In genomic region chr2:109379507-109379906, GRCh38 we compare ENCODE assay signal across 20 cellular contexts.
DNase-seq lines count a peak whose midpoint lies in the region; ATAC-seq and TF ChIP-seq lines count a peak whose summit lies in the region.
"Had no signal": no experiment of that assay in that cellular context is flagged by ENCODE, and none has a peak within 500 bp of the region (broad histone marks: within the 10 kb centered on the region; RNA-seq: fewer than 3 reads in every experiment).

No MANE protein-coding gene starts in this region.

- 75 to 86% (median 81%) methylated on average over 7 of the region's 7 CpGs for WGBS in stomach, 5 donors

- no peak overlapping the region for H3K27ac Mint-ChIP-seq in MCF 10A (ENCODE audit: low read depth, unreplicated experiment)
- H3K27ac Mint-ChIP-seq: GM23338, IgD-negative memory B cell had no signal

- no TSS peak for BruUV-seq in MCF 10A (replicated peaks; lab: Mats Ljungman, UMichigan)

- H3K9me3 Mint-ChIP-seq in MCF 10A (ENCODE audit: unreplicated experiment), result no peaks in the 10 kb centered on the region
- H3K9me3 Mint-ChIP-seq: GM23338, IgD-negative memory B cell had no signal

- no peak overlapping the region for H3K27ac ChIP-seq in stomach
- H3K27ac ChIP-seq in effector memory CD4-positive, alpha-beta T cell (ENCODE audit: insufficient read depth, low read length, poor library complexity, severe bottlenecking), result no peak overlapping the region
- H3K27ac ChIP-seq: 22Rv1, BLaER1, RWPE1, SJSA1 had no signal

- peak; percentile 11 for DNase-seq in activated CD4-positive, CD25-positive, alpha-beta regulatory T cell treated with anti-CD3 and anti-CD28 coated beads, Interleukin-2, amount 50 U/mL, for 72 hours
- DNase-seq in activated CD4-positive, CD25-positive, alpha-beta regulatory T cell (lab: John Stamatoyannopoulos, UW), result no peak
- DNase-seq in activated CD8-positive, alpha-beta memory T cell treated with anti-CD3 and anti-CD28 coated beads, Interleukin-2, amount 50 U/mL, for 48 hours, result peak; percentile 36
- DNase-seq in islet precursor cell (peak; percentile 40), stomach (peak; percentile 7), MCF 10A (ENCODE audit: unreplicated experiment) (no peak)
- DNase-seq in effector memory CD4-positive, alpha-beta T cell, result no peak
- DNase-seq: DMS 273 treated with DMSO at 0.1 percent for 48 hours; NCI-H1417; NCI-H2029; NCI-H526; NK-92 treated with Interleukin-12 subunit alpha and Interleukin-12 subunit beta, amount 100 ng/mL, for 24 hours; OCI-M1 had no signal

- CTCF ChIA-PET in MCF 10A (lab: Yijun Ruan, JAX), result no interaction called here

- H3K4me1 Mint-ChIP-seq in MCF 10A (ENCODE audit: insufficient read depth, unreplicated experiment), result peaks cover 15% of the 10 kb centered on the region
- H3K4me1 Mint-ChIP-seq: IgD-negative memory B cell had no signal

- POLR2A ChIA-PET in MCF 10A (lab: Yijun Ruan, JAX), result no interaction called here

- H3K4me3 ChIP-seq in stomach, result no peak overlapping the region
- no peak overlapping the region for H3K4me3 ChIP-seq in effector memory CD4-positive, alpha-beta T cell (ENCODE audit: insufficient read depth, low read depth, low read length, poor library complexity, severe bottlenecking)
- H3K4me3 ChIP-seq: BLaER1, GM23338, SJSA1 had no signal

- no peak for ATAC-seq in GM21423 (IDR thresholded peaks at IDR 0.05; ENCODE audit: unreplicated experiment)
- ATAC-seq: GM23338 had no signal

- intact Hi-C loops in stomach (cut with DNase I; ENCODE audit: low total_unique reads) (no loop called here), MCF 10A (cut with micrococcal nuclease) (no loop called here)

- peaks cover 22% of the 10 kb centered on the region for H3K36me3 Mint-ChIP-seq in MCF 10A (ENCODE audit: insufficient read depth, unreplicated experiment)
- H3K36me3 Mint-ChIP-seq: IgD-negative memory B cell had no signal

- no peaks in the 10 kb centered on the region for H3K27me3 ChIP-seq in stomach
- no peaks in the 10 kb centered on the region for H3K27me3 ChIP-seq in effector memory CD4-positive, alpha-beta T cell (replicated peaks; ENCODE audit: control insufficient read depth, insufficient read depth, low read length, poor library complexity, severe bottlenecking)
- H3K27me3 ChIP-seq: BLaER1, SJSA1 had no signal

- no peak for TF ChIP-seq POLR2A in stomach (IDR thresholded peaks at IDR 0.05)

- TF ChIP-seq EP300 in stomach (IDR thresholded peaks at IDR 0.05), result no peak

- TF ChIP-seq CTCF in stomach (IDR thresholded peaks at IDR 0.05) (no peak), MCF 10A (IDR thresholded peaks at IDR 0.05; ENCODE audit: unreplicated experiment) (no peak)

- H3K4me1 ChIP-seq in stomach, result peaks cover 8 to 16% (median 13%) of the 10 kb centered on the region in 4 donors
- H3K4me1 ChIP-seq in effector memory CD4-positive, alpha-beta T cell (ENCODE audit: control insufficient read depth, insufficient read depth, low read length, poor library complexity, severe bottlenecking), result no peaks in the 10 kb centered on the region

- no peak overlapping the region for H3K4me3 Mint-ChIP-seq in MCF 10A (ENCODE audit: unreplicated experiment)
- H3K4me3 Mint-ChIP-seq: GM23338, IgD-negative memory B cell had no signal

- H3K27me3 Mint-ChIP-seq in MCF 10A (ENCODE audit: insufficient read depth, unreplicated experiment), result no peaks in the 10 kb centered on the region
- H3K27me3 Mint-ChIP-seq: IgD-negative memory B cell had no signal

- H3K36me3 ChIP-seq in stomach, result peaks cover 0 to 7% (median 2%) of the 10 kb centered on the region in 4 donors
- H3K36me3 ChIP-seq in effector memory CD4-positive, alpha-beta T cell (ENCODE audit: control insufficient read depth, insufficient read depth, low read length), result no peaks in the 10 kb centered on the region

- no peaks in the 10 kb centered on the region for H3K9me3 ChIP-seq in stomach
- no peaks in the 10 kb centered on the region for H3K9me3 ChIP-seq in effector memory CD4-positive, alpha-beta T cell (ENCODE audit: control insufficient read depth, low read length)
- H3K9me3 ChIP-seq: BLaER1, SJSA1 had no signal

Comparison
In these comparisons a context has a peak if more than half of its experiments do, and no peak if none do; other contexts are left out.
1. DNase-seq: peak in activated CD4-positive, CD25-positive, alpha-beta regulatory T cell treated with anti-CD3 and anti-CD28 coated beads, Interleukin-2, amount 50 U/mL, for 72 hours (single experiment), activated CD8-positive, alpha-beta memory T cell treated with anti-CD3 and anti-CD28 coated beads, Interleukin-2, amount 50 U/mL, for 48 hours (single experiment), islet precursor cell (single experiment) and stomach (single experiment); none in activated CD4-positive, CD25-positive, alpha-beta regulatory T cell (0 of 4), MCF 10A (single experiment) and effector memory CD4-positive, alpha-beta T cell (0 of 3).